In the genomic region with DNA sequence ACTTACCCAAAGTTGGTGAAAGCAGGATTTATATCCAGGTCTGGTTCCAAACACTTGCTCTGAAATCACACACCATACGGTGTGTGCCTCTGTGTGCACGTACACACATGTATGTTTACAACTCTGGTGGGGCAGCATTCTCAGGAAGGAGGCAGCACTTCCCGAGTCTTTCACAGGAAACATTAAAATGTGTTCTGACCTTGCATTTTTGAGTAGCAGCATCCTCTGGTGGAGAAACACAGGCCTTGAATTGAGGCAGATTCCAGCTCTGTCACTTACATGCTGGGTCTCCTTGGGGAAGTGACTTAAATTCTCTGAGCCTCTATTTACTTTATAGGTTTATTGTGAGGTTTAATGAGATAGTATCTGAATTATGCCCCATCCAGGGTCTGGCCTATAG, we compare ENCODE assay signal across 8 cellular contexts.
DNase-seq lines count a peak whose midpoint lies in the region; ATAC-seq, FAIRE-seq and TF ChIP-seq lines count a peak whose summit lies in the region.

No MANE protein-coding gene starts in this region.

- H2AFZ ChIP-seq in GM23248, result no peak overlapping the region

- TF ChIP-seq EP300 in A549 (IDR thresholded peaks at IDR 0.05), result no peak

- no peak for TF ChIP-seq POLR2A in A549 (IDR thresholded peaks at IDR 0.05; ENCODE audit: low read length)

- DNase-seq in A549 (ENCODE audit: low read depth in 1 of 2, low spot score in 1 of 2), result peak in 1 of 2 experiments; percentile 68
- DNase-seq in GM23248, result peak; percentile 67
- DNase-seq in activated T-helper 2 cell treated with anti-CD3 and anti-CD28 coated beads, Interferon-gamma antibody, Interleukin-2, Interleukin-4, amounts not matched to agents 10 μg/mL and 5 μg/mL and 100 μg/mL, durations not matched to agents 14 hours and 24 hours and 36 hours (ENCODE audit: low spot score), result no peak
- DNase-seq in left colon, result no peak
- no peak for DNase-seq in urothelium cell line (ENCODE audit: low spot score)
- DNase-seq in NCI-H774 (lab: John Stamatoyannopoulos, UW), result no peak

- POLR2A ChIA-PET in A549 (lab: Yijun Ruan, JAX), result interaction anchor here (1.0 to 1.3 kb wide), 2 partner anchors 143 to 315 kb away, joined by 3 to 4 read pairs; partner anchors contain the start of genes CDC26 and PRPF4

- intact Hi-C loops in activated T-helper 2 cell treated with anti-CD3 and anti-CD28 coated beads, Interferon-gamma antibody, Interleukin-2, Interleukin-4, amounts not matched to agents 10 μg/mL and 5 μg/mL and 100 μg/mL, durations not matched to agents 14 hours and 24 hours and 36 hours (cut with micrococcal nuclease), result loop anchor here (2.0 kb wide), 1 partner anchor 143 kb away; no protein-coding TSS in a partner anchor
- intact Hi-C loops in left colon (cut with DNase I, micrococcal nuclease), result loop anchor here in 1 of 2 donors (5.0 kb wide), 1 partner anchor 67 kb away; no protein-coding TSS in a partner anchor

- peaks cover 7% of the 10 kb centered on the region for H3K36me3 ChIP-seq in GM23248 (ENCODE audit: low read depth)

- H3K9me3 ChIP-seq in A549 (no peaks in the 10 kb centered on the region), GM23248 (ENCODE audit: low read depth) (no peaks in the 10 kb centered on the region)

- no peak overlapping the region for H3K9ac ChIP-seq in GM23248

- H3K4me3 ChIP-seq in A549 (no peak overlapping the region), GM23248 (no peak overlapping the region)

- H3K4me1 Mint-ChIP-seq in activated T-helper 2 cell treated with anti-CD3 and anti-CD28 coated beads, Interferon-gamma antibody, Interleukin-2, Interleukin-4, amounts not matched to agents 10 μg/mL and 5 μg/mL and 100 μg/mL, durations not matched to agents 14 hours and 24 hours and 36 hours (ENCODE audit: low read depth), result peaks cover 54% of the 10 kb centered on the region

- TF ChIP-seq CTCF in A549 (IDR thresholded peaks at IDR 0.05), result peak; percentile 62

- peak; percentile 78 to 85 for TF ChIP-seq RAD21 in A549 (conservative IDR thresholded peaks at IDR 0.05 in 1 of 2, IDR thresholded peaks at IDR 0.05 in 1 of 2)

- in situ Hi-C loops in GM23248 (cut with MboI), result loop anchor here (5.0 kb wide), 1 partner anchor 67 kb away; no protein-coding TSS in a partner anchor

- peak overlapping the region; percentile 35 for H3K27ac Mint-ChIP-seq in activated T-helper 2 cell treated with anti-CD3 and anti-CD28 coated beads, Interferon-gamma antibody, Interleukin-2, Interleukin-4, amounts not matched to agents 10 μg/mL and 5 μg/mL and 100 μg/mL, durations not matched to agents 14 hours and 24 hours and 36 hours

- H3K9me2 ChIP-seq in GM23248 (ENCODE audit: insufficient read depth), result no peaks in the 10 kb centered on the region

- 52% methylated on average over 3 of the region's 3 CpGs for WGBS in A549 (ENCODE audit: missing lambda C conversion rate)
- 16 to 24% methylated on average over 3 of the region's 3 CpGs for WGBS in GM23248 (ENCODE audit: low coverage in 1 of 2, low lambda C conversion rate in 2 of 2, missing lambda C conversion rate in 2 of 2), 2 experiments

- CTCF ChIA-PET in A549 (lab: Yijun Ruan, JAX), result interaction anchor here (0.7 to 31.8 kb wide), 35 partner anchors 12 to 333 kb away, joined by 3 to 1349 read pairs (median 6); partner anchors contain the start of genes ALAD and RGS3

- peaks cover 48% of the 10 kb centered on the region for H3K36me3 Mint-ChIP-seq in activated T-helper 2 cell treated with anti-CD3 and anti-CD28 coated beads, Interferon-gamma antibody, Interleukin-2, Interleukin-4, amounts not matched to agents 10 μg/mL and 5 μg/mL and 100 μg/mL, durations not matched to agents 14 hours and 24 hours and 36 hours (ENCODE audit: low read depth)

- H3K27me3 Mint-ChIP-seq in activated T-helper 2 cell treated with anti-CD3 and anti-CD28 coated beads, Interferon-gamma antibody, Interleukin-2, Interleukin-4, amounts not matched to agents 10 μg/mL and 5 μg/mL and 100 μg/mL, durations not matched to agents 14 hours and 24 hours and 36 hours (ENCODE audit: low read depth), result no peaks in the 10 kb centered on the region

- H3K4me1 ChIP-seq in A549 (peaks cover 21% of the 10 kb centered on the region), GM23248 (ENCODE audit: insufficient read depth) (peaks cover 6% of the 10 kb centered on the region)

- no peaks in the 10 kb centered on the region for H3K9me3 Mint-ChIP-seq in activated T-helper 2 cell treated with anti-CD3 and anti-CD28 coated beads, Interferon-gamma antibody, Interleukin-2, Interleukin-4, amounts not matched to agents 10 μg/mL and 5 μg/mL and 100 μg/mL, durations not matched to agents 14 hours and 24 hours and 36 hours

- peak overlapping the region in 1 of 2 experiments; percentile 29; a peak in 2 of 6 replicates for H3K27ac ChIP-seq in A549
- no peak overlapping the region for H3K27ac ChIP-seq in GM23248

- no peak overlapping the region for H3K4me3 Mint-ChIP-seq in activated T-helper 2 cell treated with anti-CD3 and anti-CD28 coated beads, Interferon-gamma antibody, Interleukin-2, Interleukin-4, amounts not matched to agents 10 μg/mL and 5 μg/mL and 100 μg/mL, durations not matched to agents 14 hours and 24 hours and 36 hours (ENCODE audit: low read depth)

- ATAC-seq in A549 (no peak), left colon (peak; percentile 41), HG02973 (IDR thresholded peaks at IDR 0.05; ENCODE audit: unreplicated experiment) (no peak), GM21529 (IDR thresholded peaks at IDR 0.05; ENCODE audit: unreplicated experiment) (no peak)

- no peaks in the 10 kb centered on the region for H4K20me1 ChIP-seq in GM23248 (ENCODE audit: insufficient read depth)

- H3K4me2 ChIP-seq in A549, result no peak overlapping the region
- no peak overlapping the region for H3K4me2 ChIP-seq in GM23248 (ENCODE audit: unreplicated experiment)

- FAIRE-seq in A549 (lab: Jason Lieb, UNC) (no peak), urothelium cell line (lab: Jason Lieb, UNC) (no peak)

- peaks cover 6% of the 10 kb centered on the region; the same call in 1 of the 2 replicates for H3F3A ChIP-seq in GM23248 (ENCODE audit: insufficient read depth)

- H3K79me2 ChIP-seq in GM23248 (ENCODE audit: insufficient read depth), result peaks cover 10% of the 10 kb centered on the region

- no peaks in the 10 kb centered on the region for H3K27me3 ChIP-seq in GM23248 (replicated peaks; ENCODE audit: insufficient read depth)

TF ChIP-seq in A549, 52 proteins besides CTCF, POLR2A, EP300 and RAD21:
- TF ChIP-seq ZNF302 (CRISPR knock-in tag; IDR thresholded peaks at IDR 0.05), result no peak
- TF ChIP-seq SREBF2 (IDR thresholded peaks at IDR 0.05), result no peak
- TF ChIP-seq FOSL2 (IDR thresholded peaks at IDR 0.05), result no peak
- TF ChIP-seq FOSL2 (CRISPR knock-in tag; IDR thresholded peaks at IDR 0.05), result no peak
- TF ChIP-seq ZSCAN20 (CRISPR knock-in tag; IDR thresholded peaks at IDR 0.05), result no peak
- TF ChIP-seq ZFP36 (IDR thresholded peaks at IDR 0.05; ENCODE audit: borderline replicate concordance, partially characterized antibody), result peak; percentile 31
- TF ChIP-seq RCOR1 (IDR thresholded peaks at IDR 0.05; ENCODE audit: low read depth, low read length), result no peak
- peak; percentile 88 for TF ChIP-seq SMC3 (IDR thresholded peaks at IDR 0.05)
TF ChIP-seq in A549: peak in this region for 2.
